Comparison of ENCODE assay signal across 1 cellular context in genomic region chr18:23451011-23451410, GRCh38.
TF ChIP-seq lines count a peak whose summit lies in the region.

No MANE protein-coding gene starts in this region.

TF ChIP-seq in H1, 55 proteins besides CTCF, POLR2A, EP300 and RAD21:
- TF ChIP-seq CHD1 (IDR thresholded peaks at IDR 0.05; ENCODE audit: low read depth, low read length) (no peak), SRF (IDR thresholded peaks at IDR 0.05; ENCODE audit: low read depth, low read length) (no peak), TAF7 (optimal IDR thresholded peaks at IDR 0.05; ENCODE audit: borderline replicate concordance, low read depth, low read length) (no peak), RBBP5 (IDR thresholded peaks at IDR 0.05; ENCODE audit: borderline replicate concordance, low read depth, low read length) (no peak), KDM1A (IDR thresholded peaks at IDR 0.05; ENCODE audit: borderline replicate concordance, low read length) (no peak), MAFK (IDR thresholded peaks at IDR 0.05; ENCODE audit: low read depth, low read length) (no peak), PHF8 (conservative IDR thresholded peaks at IDR 0.05; ENCODE audit: low read depth, low read length) (no peak), SIX5 (IDR thresholded peaks at IDR 0.05; ENCODE audit: low read depth, low read length) (no peak), TEAD4 (IDR thresholded peaks at IDR 0.05; ENCODE audit: low read depth, low read length) (no peak), SIN3A (conservative IDR thresholded peaks at IDR 0.05 in 1 of 2, IDR thresholded peaks at IDR 0.05 in 1 of 2; ENCODE audit: low read depth in 1 of 2, low read length in 2 of 2) (no peak), E2F6 (IDR thresholded peaks at IDR 0.05) (no peak), CHD7 (IDR thresholded peaks at IDR 0.05; ENCODE audit: insufficient replicate concordance, low read length) (no peak), GABPA (IDR thresholded peaks at IDR 0.05; ENCODE audit: borderline replicate concordance, insufficient read depth, low read length) (no peak), RFX5 (IDR thresholded peaks at IDR 0.05; ENCODE audit: borderline replicate concordance, low read depth, low read length) (no peak), ZNF274 (IDR thresholded peaks at IDR 0.05; ENCODE audit: borderline replicate concordance, extremely low read depth, low read length) (no peak), SUZ12 (IDR thresholded peaks at IDR 0.05; ENCODE audit: low read length) (no peak), TBP (IDR thresholded peaks at IDR 0.05; ENCODE audit: low read depth, low read length) (no peak)
